ENCODE assay signal across 1 cellular context in genomic region chr20:23361651-23362391, GRCh38.
TF ChIP-seq lines count a peak whose summit lies in the region.

TSS of gene GZF1 (plus strand) at chr20:23362182. CDS start at chr20:23364384, 2,202 bp downstream.

TF ChIP-seq in K562, 482 proteins besides CTCF, POLR2A, EP300 and RAD21 (continued from another document and continues in another):
- TF ChIP-seq ZBTB43 (CRISPR knock-in tag; IDR thresholded peaks at IDR 0.05) (no peak), GTF2B (IDR thresholded peaks at IDR 0.05; ENCODE audit: extremely low read depth, insufficient read length) (no peak), TBP (optimal IDR thresholded peaks at IDR 0.05; ENCODE audit: low read depth, low read length) (peak; percentile 62), NCOR1 (IDR thresholded peaks at IDR 0.05) (peak; percentile 66), NFXL1 (CRISPR knock-in tag; IDR thresholded peaks at IDR 0.05) (no peak), NBN (IDR thresholded peaks at IDR 0.05; ENCODE audit: low read depth) (0 out of 2 replicates have a peak, but pooled peaks have one; percentile 65), SP2 (IDR thresholded peaks at IDR 0.05; ENCODE audit: extremely low read depth, low read depth, low read length, poor library complexity, severe bottlenecking) (no peak), ZSCAN32 (CRISPR knock-in tag; IDR thresholded peaks at IDR 0.05) (peak; percentile 91), NRF1 (conservative IDR thresholded peaks at IDR 0.05 in 1 of 2, IDR thresholded peaks at IDR 0.05 in 1 of 2) (peak; percentile 99), ASH1L (IDR thresholded peaks at IDR 0.05; ENCODE audit: borderline replicate concordance, low read depth, partially characterized antibody) (no peak), MGA (IDR thresholded peaks at IDR 0.05) (peak; percentile 77), ZNF197 (CRISPR knock-in tag; IDR thresholded peaks at IDR 0.05; ENCODE audit: low read depth) (0 out of 2 replicates have a peak, but pooled peaks have one; percentile 34), MBD2 (IDR thresholded peaks at IDR 0.05; ENCODE audit: borderline replicate concordance, low read depth) (0 out of 2 replicates have a peak, but pooled peaks have one; percentile 50), ARHGAP35 (IDR thresholded peaks at IDR 0.05; ENCODE audit: partially characterized antibody) (no peak), NFE2 (IDR thresholded peaks at IDR 0.05; ENCODE audit: low read depth) (peak; percentile 52), MLLT1 (IDR thresholded peaks at IDR 0.05) (peak in 1 of 2 experiments; percentile 92; a peak in 2 of 4 replicates), L3MBTL2 (IDR thresholded peaks at IDR 0.05) (peak; percentile 81), MXD1 (CRISPR knock-in tag; IDR thresholded peaks at IDR 0.05; ENCODE audit: borderline replicate concordance, poor library complexity, severe bottlenecking) (no peak), SFPQ (IDR thresholded peaks at IDR 0.05; ENCODE audit: low read depth, low read length) (no peak), ZNF3 (CRISPR knock-in tag; IDR thresholded peaks at IDR 0.05) (no peak), GMEB1 (CRISPR knock-in tag; IDR thresholded peaks at IDR 0.05) (peak; percentile 91), ZBTB34 (CRISPR knock-in tag; IDR thresholded peaks at IDR 0.05) (no peak), GABPA (tag; conservative IDR thresholded peaks at IDR 0.05; ENCODE audit: low read depth) (peak; percentile 84), ZBTB2 (IDR thresholded peaks at IDR 0.05) (peak; percentile 94), TEAD4 (IDR thresholded peaks at IDR 0.05; ENCODE audit: low read length) (no peak; the same call in 1 of the 2 replicates), TEAD4 (CRISPR knock-in tag; IDR thresholded peaks at IDR 0.05; ENCODE audit: borderline replicate concordance) (no peak), CHD1 (IDR thresholded peaks at IDR 0.05; ENCODE audit: low read length) (peak; percentile 10), NCOA4 (IDR thresholded peaks at IDR 0.05; ENCODE audit: partially characterized antibody) (no peak), HLTF (IDR thresholded peaks at IDR 0.05) (no peak), SAFB (IDR thresholded peaks at IDR 0.05; ENCODE audit: borderline replicate concordance, low read depth, low read length) (peak; percentile 75)
